25 cellular contexts compared by ENCODE assay signal in genomic region chr14:100433428-100433814, GRCh38.
"Had no signal": no experiment of that assay in that cellular context is flagged by ENCODE, and none has a peak within 500 bp of the region (broad histone marks: within the 10 kb centered on the region; RNA-seq: fewer than 3 reads in every experiment).

No MANE protein-coding gene starts in this region.

- H3K27me3 ChIP-seq: ascending aorta, breast epithelium, esophagus squamous epithelium had no signal

- H3K27ac ChIP-seq: ascending aorta, breast epithelium, epithelial cell of prostate, esophagus squamous epithelium had no signal

- H3K36me3 ChIP-seq: ascending aorta, breast epithelium, esophagus squamous epithelium had no signal

- H3K4me3 ChIP-seq: ascending aorta, breast epithelium, esophagus squamous epithelium had no signal

- ATAC-seq: activated CD8-positive, alpha-beta T cell treated with anti-CD3 and anti-CD28 coated beads, Interleukin-2, amount 10 ng/mL, durations not matched to agents 7 days and 5 days; effector memory CD8-positive, alpha-beta T cell; T-helper 17 cell had no signal

- H3K9me3 ChIP-seq: ascending aorta, breast epithelium, esophagus squamous epithelium had no signal

- H3K4me1 ChIP-seq: ascending aorta, esophagus squamous epithelium had no signal

- DNase-seq: activated CD4-positive, alpha-beta memory T cell treated with anti-CD3 and anti-CD28 coated beads for 36 hours; activated CD4-positive, alpha-beta T cell treated with anti-CD3 and anti-CD28 coated beads for 36 hours; activated CD4-positive, alpha-beta T cell treated with anti-CD3 and anti-CD28 coated beads, Interleukin-2, amount 10 ng/mL, durations not matched to agents 24 days and 14 days; activated CD4-positive, CD25-positive, alpha-beta regulatory T cell; activated CD4-positive, CD25-positive, alpha-beta regulatory T cell treated with anti-CD3 and anti-CD28 coated beads, Interleukin-2, amount 50 U/mL, for 72 hours; activated CD8-positive, alpha-beta memory T cell treated with anti-CD3 and anti-CD28 coated beads, Interleukin-2, amount 10 ng/mL, durations not matched to agents 7 days and 5 days; activated CD8-positive, alpha-beta memory T cell treated with anti-CD3 and anti-CD28 coated beads, Interleukin-2, amount 50 U/mL, for 4 hours; activated CD8-positive, alpha-beta T cell treated with anti-CD3 and anti-CD28 coated beads, Interleukin-2, amount 10 ng/mL, durations not matched to agents 7 days and 5 days; activated gamma-delta T cell; activated naive CD4-positive, alpha-beta T cell; activated naive CD4-positive, alpha-beta T cell treated with anti-CD3 and anti-CD28 coated beads, Interleukin-2, amount 10 ng/mL, durations not matched to agents 7 days and 5 days; activated naive CD8-positive, alpha-beta T cell treated with anti-CD3 and anti-CD28 coated beads, Interleukin-2, amount 10 ng/mL, durations not matched to agents 7 days and 5 days; activated T-cell treated with anti-CD3 and anti-CD28 coated beads, Interleukin-2, amount 50 U/mL, for 1 hour; activated T-cell treated with anti-CD3 and anti-CD28 coated beads, Interleukin-2, amount 50 U/mL, for 48 hours; cortex of kidney; dermis blood vessel endothelial cell; effector CD4-positive, alpha-beta T cell; effector memory CD8-positive, alpha-beta T cell; esophagus squamous epithelium; hippocampal formation; T-helper 17 cell; T1000 had no signal
